Comparison of ENCODE assay signal across 9 cellular contexts in the genomic region with DNA sequence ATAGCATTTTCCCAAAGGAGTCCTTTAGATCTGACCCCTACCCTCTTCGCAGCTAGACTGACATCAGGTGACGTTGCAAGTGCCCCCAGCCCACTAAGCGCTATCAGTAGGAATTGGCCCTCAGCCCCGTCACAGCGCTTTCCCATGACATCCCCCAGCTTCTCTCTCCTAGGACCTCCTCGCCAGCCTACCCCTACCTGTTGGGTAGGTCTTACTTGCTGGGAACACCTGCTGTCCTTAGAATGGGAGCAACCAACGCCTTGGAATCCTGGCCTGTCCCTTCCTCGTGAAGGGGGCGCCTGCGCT. TPM values are rescaled to one million over a fixed set of nuclear protein-coding genes. Genes with fewer than 3 reads are reported as not detected.
A peak's percentile ranks its signal among the peaks of the same experiment; 100 is the strongest.
DNase-seq lines count a peak whose midpoint lies in the region; ATAC-seq and TF ChIP-seq lines count a peak whose summit lies in the region.
"Had no signal": no experiment of that assay in that cellular context is flagged by ENCODE, and none has a peak within 500 bp of the region (broad histone marks: within the 10 kb centered on the region; RNA-seq: fewer than 3 reads in every experiment).

No MANE protein-coding gene starts in this region.

- no peaks in the 10 kb centered on the region for H3K27me3 ChIP-seq in lung (ENCODE audit: control insufficient read depth, insufficient read depth)
- H3K27me3 ChIP-seq in stomach: peaks cover 0 to 46% (median 0%) of the 10 kb centered on the region in 3 donors

- WGBS in lung, 2 donors: 9 to 11% methylated on average over 10 of the region's 10 CpGs
- WGBS in stomach, 5 donors: 1 to 3% (median 2%) methylated on average over 8 to 10 of the region's 10 CpGs

- in situ Hi-C loops in KBM-7 (cut with MboI; ENCODE audit: low pct_unique_long_range_greater_than_20kb, low sequenced_read_pairs): loop anchor here (25.0 kb wide), 1 partner anchor 308 kb away; a partner anchor contains a TSS

- no peaks in the 10 kb centered on the region for H3K9me3 Mint-ChIP-seq in T-helper 2 cell treated with Interferon-gamma antibody and Interleukin-4, amounts not matched to agents 5 μg/mL and 100 μg/mL, for 36 hours
- H3K9me3 Mint-ChIP-seq in activated naive CD8-positive, alpha-beta T cell (ENCODE audit: low read depth): no peaks in the 10 kb centered on the region
- H3K9me3 Mint-ChIP-seq: activated CD8-positive, alpha-beta T cell treated with anti-CD3 and anti-CD28 coated beads for 36 hours had no signal

- intact Hi-C loops in stomach (cut with DNase I; ENCODE audit: low total_unique reads): no loop called here

- H3K4me3 Mint-ChIP-seq in T-helper 2 cell treated with Interferon-gamma antibody and Interleukin-4, amounts not matched to agents 5 μg/mL and 100 μg/mL, for 36 hours: peak overlapping the region; percentile 77
- peak overlapping the region; percentile 72 for H3K4me3 Mint-ChIP-seq in activated naive CD8-positive, alpha-beta T cell
- H3K4me3 Mint-ChIP-seq: activated CD8-positive, alpha-beta T cell treated with anti-CD3 and anti-CD28 coated beads for 36 hours had no signal

- no peaks in the 10 kb centered on the region for H3K36me3 Mint-ChIP-seq in T-helper 2 cell treated with Interferon-gamma antibody and Interleukin-4, amounts not matched to agents 5 μg/mL and 100 μg/mL, for 36 hours (ENCODE audit: low read depth)
- H3K36me3 Mint-ChIP-seq in activated naive CD8-positive, alpha-beta T cell: no peaks in the 10 kb centered on the region

- no peak for TF ChIP-seq CTCF in lung (IDR thresholded peaks at IDR 0.05; ENCODE audit: control extremely low read depth, extremely low read depth)
- TF ChIP-seq CTCF in stomach (IDR thresholded peaks at IDR 0.05): no peak

- H3K27ac ChIP-seq in lung (ENCODE audit: low read depth in 1 of 2, low read length in 1 of 2) (peak overlapping the region; percentile 86 to 91), stomach (peak overlapping the region; percentile 86 to 98 (median 91))

- no peak for ATAC-seq in lung (ENCODE audit: insufficient read depth, low FRiP score)
- ATAC-seq in HG02623 (IDR thresholded peaks at IDR 0.05; ENCODE audit: unreplicated experiment): no peak

- H3K4me3 ChIP-seq in lung (peak overlapping the region; percentile 56), stomach (peak overlapping the region; percentile 62 to 81 (median 66))

- no peak for TF ChIP-seq EP300 in stomach (IDR thresholded peaks at IDR 0.05)

- H3K4me1 ChIP-seq in lung (ENCODE audit: control insufficient read depth in 2 of 2, insufficient read depth in 2 of 2, low read length in 2 of 2) (peaks cover 2 to 5% of the 10 kb centered on the region in 2 donors), stomach (peaks cover 18 to 37% (median 24%) of the 10 kb centered on the region in 4 donors)

- H3K4me1 Mint-ChIP-seq in T-helper 2 cell treated with Interferon-gamma antibody and Interleukin-4, amounts not matched to agents 5 μg/mL and 100 μg/mL, for 36 hours (ENCODE audit: low read depth): peaks cover 30% of the 10 kb centered on the region
- peaks cover 14% of the 10 kb centered on the region for H3K4me1 Mint-ChIP-seq in activated naive CD8-positive, alpha-beta T cell (ENCODE audit: low read depth)

- no peak for TF ChIP-seq POLR2A in stomach (IDR thresholded peaks at IDR 0.05)

- peaks cover 46% of the 10 kb centered on the region for H3K27me3 Mint-ChIP-seq in T-helper 2 cell treated with Interferon-gamma antibody and Interleukin-4, amounts not matched to agents 5 μg/mL and 100 μg/mL, for 36 hours (ENCODE audit: low read depth)
- H3K27me3 Mint-ChIP-seq in activated naive CD8-positive, alpha-beta T cell: peaks cover 53% of the 10 kb centered on the region

- H3K36me3 ChIP-seq in lung (ENCODE audit: control insufficient read depth in 2 of 2, insufficient read depth in 2 of 2, low read length in 2 of 2) (no peaks in the 10 kb centered on the region), stomach (no peaks in the 10 kb centered on the region)

- peaks cover 0 to 2% of the 10 kb centered on the region in 2 donors for H3K9me3 ChIP-seq in lung (ENCODE audit: control insufficient read depth in 2 of 2, insufficient read depth in 1 of 2, low read length in 1 of 2)
- no peaks in the 10 kb centered on the region for H3K9me3 ChIP-seq in stomach

- no peak overlapping the region for H3K27ac Mint-ChIP-seq in T-helper 2 cell treated with Interferon-gamma antibody and Interleukin-4, amounts not matched to agents 5 μg/mL and 100 μg/mL, for 36 hours
- no peak overlapping the region for H3K27ac Mint-ChIP-seq in activated naive CD8-positive, alpha-beta T cell
- H3K27ac Mint-ChIP-seq: activated CD8-positive, alpha-beta T cell treated with anti-CD3 and anti-CD28 coated beads for 36 hours had no signal

- no peak for DNase-seq in T-helper 2 cell treated with Interferon-gamma antibody and Interleukin-4, amounts not matched to agents 5 μg/mL and 100 μg/mL, for 36 hours (ENCODE audit: low spot score)
- DNase-seq in T-helper 2 cell: no peak
- no peak for DNase-seq in lung (ENCODE audit: low spot score)
- no peak for DNase-seq in stomach
- DNase-seq in NCI-H1694 treated with DMSO at 0.1 percent for 48 hours (lab: John Stamatoyannopoulos, UW): no peak
- DNase-seq in KBM-7: no peak

RNA-seq across cellular contexts. Expression of a gene that starts 0.6 kb away (rescaled TPM):
- 10 to 100 TPM; 20.4 to 28.2 TPM for total RNA-seq in lung
- 10 to 100 TPM in 1 of 2 donors, 1 to 10 TPM in 1; 6.6 to 10.8 TPM for polyA plus RNA-seq in lung
- total RNA-seq in stomach: 10 to 100 TPM in 4 of 5 donors, 1 to 10 TPM in 1; 2.3 to 33.8 (median 20.1) TPM
- 10 to 100 TPM in 1 of 3 donors, 1 to 10 TPM in 2; 3.2 to 27.2 (median 8.0) TPM for polyA plus RNA-seq in stomach
